ENCODE assay signal across 1 cellular context in the genomic region with DNA sequence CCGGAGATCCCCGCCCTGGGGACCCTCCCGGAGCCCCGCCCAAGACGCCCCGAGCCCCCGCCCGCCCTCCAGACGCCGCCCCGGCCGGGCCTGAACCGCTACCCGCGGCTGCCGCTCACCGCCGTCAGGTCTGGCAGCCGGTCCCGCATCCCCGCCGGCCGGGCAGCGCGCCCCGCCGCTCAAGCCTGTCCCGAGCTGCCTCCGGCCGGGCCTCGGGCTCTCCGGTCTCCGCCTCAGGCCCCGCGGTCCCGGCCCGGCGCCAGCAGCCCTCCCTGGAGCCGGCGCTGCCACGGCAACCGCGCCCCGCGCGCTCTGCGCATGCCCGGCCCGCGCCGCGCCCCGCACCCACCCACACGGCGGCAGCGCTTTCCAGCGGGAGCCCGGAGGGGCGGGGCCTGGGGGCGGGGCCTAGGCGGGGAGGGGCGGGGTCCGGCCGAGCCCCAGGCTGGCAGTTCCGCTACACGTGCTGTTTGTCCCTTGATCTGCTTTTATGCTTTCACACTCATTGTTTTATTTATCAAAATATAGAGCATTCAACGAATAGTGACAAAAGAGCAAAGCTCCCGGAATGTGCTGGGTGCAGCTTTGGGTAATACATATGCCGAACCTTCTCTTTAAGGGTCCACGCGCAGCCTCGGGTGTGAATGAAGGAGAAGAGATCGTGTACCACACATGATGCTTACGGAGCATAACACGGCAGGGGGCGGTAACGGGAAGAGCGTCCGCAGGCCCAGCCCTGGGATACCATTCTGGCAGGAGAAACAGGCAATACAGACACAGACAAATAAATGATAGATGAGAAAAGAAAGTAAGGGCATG.
TF ChIP-seq lines count a peak whose summit lies in the region.

STX2 (minus strand) TSS at position 300 of the 819 bp plus-strand sequence; CDS start at position 149, 151 bp downstream.

TF ChIP-seq in HepG2, 621 proteins besides CTCF, POLR2A, EP300 and RAD21 (continued from another document and continues in another):
- TF ChIP-seq ZFP91 (CRISPR knock-in tag; IDR thresholded peaks at IDR 0.05; ENCODE audit: borderline replicate concordance) (no peak), ZNF704 (CRISPR knock-in tag; IDR thresholded peaks at IDR 0.05; ENCODE audit: borderline replicate concordance) (no peak), ZNF331 (CRISPR knock-in tag; IDR thresholded peaks at IDR 0.05) (peak; percentile 15; the same call in 1 of the 2 replicates), AGO2 (optimal IDR thresholded peaks at IDR 0.05; ENCODE audit: low read depth, low read length) (no peak), KLF9 (CRISPR knock-in tag; IDR thresholded peaks at IDR 0.05; ENCODE audit: low read depth) (no peak), HDAC2 (CRISPR knock-in tag; IDR thresholded peaks at IDR 0.05) (peak; percentile 57; the same call in 1 of the 2 replicates), HINFP (CRISPR knock-in tag; IDR thresholded peaks at IDR 0.05; ENCODE audit: low read depth) (peak; percentile 65; the same call in 1 of the 2 replicates), ZNF772 (CRISPR knock-in tag; IDR thresholded peaks at IDR 0.05) (no peak; the same call in 1 of the 2 replicates), THAP11 (CRISPR knock-in tag; IDR thresholded peaks at IDR 0.05) (peak; percentile 44; the same call in 1 of the 2 replicates), ZNF3 (CRISPR knock-in tag; IDR thresholded peaks at IDR 0.05) (no peak), U2AF1 (optimal IDR thresholded peaks at IDR 0.05; ENCODE audit: low read depth, low read length) (no peak), ARNT (IDR thresholded peaks at IDR 0.05) (no peak), RBFOX2 (IDR thresholded peaks at IDR 0.05; ENCODE audit: low read depth, low read length) (peak; percentile 52; the same call in 1 of the 2 replicates), GLI4 (CRISPR knock-in tag; IDR thresholded peaks at IDR 0.05; ENCODE audit: borderline replicate concordance) (peak; percentile 36; the same call in 1 of the 2 replicates), SAFB2 (CRISPR knock-in tag; IDR thresholded peaks at IDR 0.05; ENCODE audit: borderline replicate concordance, low read depth) (0 out of 2 replicates have a peak, but pooled peaks have one; percentile 50), NBN (conservative IDR thresholded peaks at IDR 0.05) (no peak), RARA (CRISPR knock-in tag; IDR thresholded peaks at IDR 0.05) (no peak), ZNF720 (CRISPR knock-in tag; IDR thresholded peaks at IDR 0.05) (no peak), DZIP1 (CRISPR knock-in tag; IDR thresholded peaks at IDR 0.05) (no peak), KDM3A (CRISPR knock-in tag; IDR thresholded peaks at IDR 0.05; ENCODE audit: low read depth) (no peak), MATR3 (CRISPR knock-in tag; IDR thresholded peaks at IDR 0.05) (no peak), HNRNPK (IDR thresholded peaks at IDR 0.05; ENCODE audit: low read depth, low read length, poor library complexity, severe bottlenecking) (no peak), CENPX (CRISPR knock-in tag; IDR thresholded peaks at IDR 0.05) (no peak), PLRG1 (conservative IDR thresholded peaks at IDR 0.05) (no peak), MED1 (CRISPR knock-in tag; IDR thresholded peaks at IDR 0.05) (0 out of 2 replicates have a peak, but pooled peaks have one; percentile 48), SMAD9 (CRISPR knock-in tag; IDR thresholded peaks at IDR 0.05) (0 out of 2 replicates have a peak, but pooled peaks have one; percentile 59), HDAC1 (CRISPR knock-in tag; IDR thresholded peaks at IDR 0.05) (peak; percentile 65; the same call in 1 of the 2 replicates), NFIB (CRISPR knock-in tag; IDR thresholded peaks at IDR 0.05; ENCODE audit: borderline replicate concordance) (no peak), ZNF792 (CRISPR knock-in tag; IDR thresholded peaks at IDR 0.05) (peak; percentile 35; the same call in 1 of the 2 replicates), FIP1L1 (IDR thresholded peaks at IDR 0.05; ENCODE audit: borderline replicate concordance, insufficient read depth, low read depth, low read length) (no peak), ZNF775 (CRISPR knock-in tag; IDR thresholded peaks at IDR 0.05; ENCODE audit: borderline replicate concordance) (no peak), EED (CRISPR knock-in tag; IDR thresholded peaks at IDR 0.05) (no peak), SOX5 (CRISPR knock-in tag; IDR thresholded peaks at IDR 0.05; ENCODE audit: borderline replicate concordance) (0 out of 2 replicates have a peak, but pooled peaks have one; percentile 15), ZNF124 (CRISPR knock-in tag; IDR thresholded peaks at IDR 0.05) (no peak), FOXA1 (IDR thresholded peaks at IDR 0.05) (no peak), FOXA1 (CRISPR knock-in tag; IDR thresholded peaks at IDR 0.05) (no peak), BCL6 (CRISPR knock-in tag; IDR thresholded peaks at IDR 0.05) (peak; percentile 44; the same call in 1 of the 2 replicates), NR2F2 (IDR thresholded peaks at IDR 0.05; ENCODE audit: borderline replicate concordance, low read depth) (no peak)
- TF ChIP-seq, protein P1, sequence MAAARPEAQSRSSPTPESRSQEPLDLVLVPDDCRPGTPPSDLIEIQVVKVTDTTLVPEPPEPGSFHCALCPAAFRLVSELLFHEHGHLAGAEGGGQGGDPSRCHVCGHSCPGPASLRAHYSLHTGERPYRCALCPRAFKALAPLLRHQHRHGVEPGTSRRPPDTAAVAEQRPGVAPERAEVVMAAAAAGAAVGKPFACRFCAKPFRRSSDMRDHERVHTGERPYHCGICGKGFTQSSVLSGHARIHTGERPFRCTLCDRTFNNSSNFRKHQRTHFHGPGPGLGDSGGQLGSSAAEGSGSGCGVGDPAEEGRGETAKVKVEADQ (CRISPR knock-in tag; IDR thresholded peaks at IDR 0.05; ENCODE audit: borderline replicate concordance): 0 out of 2 replicates have a peak, but pooled peaks have one; percentile 51
- TF ChIP-seq, protein P2, sequence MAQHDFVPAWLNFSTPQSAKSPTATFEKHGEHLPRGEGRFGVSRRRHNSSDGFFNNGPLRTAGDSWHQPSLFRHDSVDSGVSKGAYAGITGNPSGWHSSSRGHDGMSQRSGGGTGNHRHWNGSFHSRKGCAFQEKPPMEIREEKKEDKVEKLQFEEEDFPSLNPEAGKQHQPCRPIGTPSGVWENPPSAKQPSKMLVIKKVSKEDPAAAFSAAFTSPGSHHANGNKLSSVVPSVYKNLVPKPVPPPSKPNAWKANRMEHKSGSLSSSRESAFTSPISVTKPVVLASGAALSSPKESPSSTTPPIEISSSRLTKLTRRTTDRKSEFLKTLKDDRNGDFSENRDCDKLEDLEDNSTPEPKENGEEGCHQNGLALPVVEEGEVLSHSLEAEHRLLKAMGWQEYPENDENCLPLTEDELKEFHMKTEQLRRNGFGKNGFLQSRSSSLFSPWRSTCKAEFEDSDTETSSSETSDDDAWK (CRISPR knock-in tag; IDR thresholded peaks at IDR 0.05): no peak
- TF ChIP-seq, protein P3, sequence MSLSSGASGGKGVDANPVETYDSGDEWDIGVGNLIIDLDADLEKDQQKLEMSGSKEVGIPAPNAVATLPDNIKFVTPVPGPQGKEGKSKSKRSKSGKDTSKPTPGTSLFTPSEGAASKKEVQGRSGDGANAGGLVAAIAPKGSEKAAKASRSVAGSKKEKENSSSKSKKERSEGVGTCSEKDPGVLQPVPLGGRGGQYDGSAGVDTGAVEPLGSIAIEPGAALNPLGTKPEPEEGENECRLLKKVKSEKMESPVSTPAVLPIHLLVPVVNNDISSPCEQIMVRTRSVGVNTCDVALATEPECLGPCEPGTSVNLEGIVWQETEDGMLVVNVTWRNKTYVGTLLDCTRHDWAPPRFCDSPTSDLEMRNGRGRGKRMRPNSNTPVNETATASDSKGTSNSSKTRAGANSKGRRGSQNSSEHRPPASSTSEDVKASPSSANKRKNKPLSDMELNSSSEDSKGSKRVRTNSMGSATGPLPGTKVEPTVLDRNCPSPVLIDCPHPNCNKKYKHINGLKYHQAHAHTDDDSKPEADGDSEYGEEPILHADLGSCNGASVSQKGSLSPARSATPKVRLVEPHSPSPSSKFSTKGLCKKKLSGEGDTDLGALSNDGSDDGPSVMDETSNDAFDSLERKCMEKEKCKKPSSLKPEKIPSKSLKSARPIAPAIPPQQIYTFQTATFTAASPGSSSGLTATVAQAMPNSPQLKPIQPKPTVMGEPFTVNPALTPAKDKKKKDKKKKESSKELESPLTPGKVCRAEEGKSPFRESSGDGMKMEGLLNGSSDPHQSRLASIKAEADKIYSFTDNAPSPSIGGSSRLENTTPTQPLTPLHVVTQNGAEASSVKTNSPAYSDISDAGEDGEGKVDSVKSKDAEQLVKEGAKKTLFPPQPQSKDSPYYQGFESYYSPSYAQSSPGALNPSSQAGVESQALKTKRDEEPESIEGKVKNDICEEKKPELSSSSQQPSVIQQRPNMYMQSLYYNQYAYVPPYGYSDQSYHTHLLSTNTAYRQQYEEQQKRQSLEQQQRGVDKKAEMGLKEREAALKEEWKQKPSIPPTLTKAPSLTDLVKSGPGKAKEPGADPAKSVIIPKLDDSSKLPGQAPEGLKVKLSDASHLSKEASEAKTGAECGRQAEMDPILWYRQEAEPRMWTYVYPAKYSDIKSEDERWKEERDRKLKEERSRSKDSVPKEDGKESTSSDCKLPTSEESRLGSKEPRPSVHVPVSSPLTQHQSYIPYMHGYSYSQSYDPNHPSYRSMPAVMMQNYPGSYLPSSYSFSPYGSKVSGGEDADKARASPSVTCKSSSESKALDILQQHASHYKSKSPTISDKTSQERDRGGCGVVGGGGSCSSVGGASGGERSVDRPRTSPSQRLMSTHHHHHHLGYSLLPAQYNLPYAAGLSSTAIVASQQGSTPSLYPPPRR (CRISPR knock-in tag; IDR thresholded peaks at IDR 0.05; ENCODE audit: borderline replicate concordance): no peak
- TF ChIP-seq, protein P4, sequence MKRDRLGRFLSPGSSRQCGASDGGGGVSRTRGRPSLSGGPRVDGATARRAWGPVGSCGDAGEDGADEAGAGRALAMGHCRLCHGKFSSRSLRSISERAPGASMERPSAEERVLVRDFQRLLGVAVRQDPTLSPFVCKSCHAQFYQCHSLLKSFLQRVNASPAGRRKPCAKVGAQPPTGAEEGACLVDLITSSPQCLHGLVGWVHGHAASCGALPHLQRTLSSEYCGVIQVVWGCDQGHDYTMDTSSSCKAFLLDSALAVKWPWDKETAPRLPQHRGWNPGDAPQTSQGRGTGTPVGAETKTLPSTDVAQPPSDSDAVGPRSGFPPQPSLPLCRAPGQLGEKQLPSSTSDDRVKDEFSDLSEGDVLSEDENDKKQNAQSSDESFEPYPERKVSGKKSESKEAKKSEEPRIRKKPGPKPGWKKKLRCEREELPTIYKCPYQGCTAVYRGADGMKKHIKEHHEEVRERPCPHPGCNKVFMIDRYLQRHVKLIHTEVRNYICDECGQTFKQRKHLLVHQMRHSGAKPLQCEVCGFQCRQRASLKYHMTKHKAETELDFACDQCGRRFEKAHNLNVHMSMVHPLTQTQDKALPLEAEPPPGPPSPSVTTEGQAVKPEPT (CRISPR knock-in tag; IDR thresholded peaks at IDR 0.05; ENCODE audit: low read depth): no peak
- TF ChIP-seq, protein P5, sequence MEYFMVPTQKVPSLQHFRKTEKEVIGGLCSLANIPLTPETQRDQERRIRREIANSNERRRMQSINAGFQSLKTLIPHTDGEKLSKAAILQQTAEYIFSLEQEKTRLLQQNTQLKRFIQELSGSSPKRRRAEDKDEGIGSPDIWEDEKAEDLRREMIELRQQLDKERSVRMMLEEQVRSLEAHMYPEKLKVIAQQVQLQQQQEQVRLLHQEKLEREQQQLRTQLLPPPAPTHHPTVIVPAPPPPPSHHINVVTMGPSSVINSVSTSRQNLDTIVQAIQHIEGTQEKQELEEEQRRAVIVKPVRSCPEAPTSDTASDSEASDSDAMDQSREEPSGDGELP (IDR thresholded peaks at IDR 0.05; ENCODE audit: borderline replicate concordance, low read depth): peak; percentile 26; the same call in 1 of the 2 replicates
